1 cellular context compared by ENCODE assay signal in genomic region chr19:48943081-48943480, GRCh38.
TF ChIP-seq lines count a peak whose summit lies in the region.

No MANE protein-coding gene starts in this region.

TF ChIP-seq in SK-N-SH, 30 proteins besides CTCF, POLR2A, EP300 and RAD21 (continued from another document):
- no peak for TF ChIP-seq REST (IDR thresholded peaks at IDR 0.05; ENCODE audit: low read depth, low read length)
- no peak for TF ChIP-seq GATA2 (CRISPR knock-in tag; IDR thresholded peaks at IDR 0.05)
- TF ChIP-seq RCOR1 (IDR thresholded peaks at IDR 0.05; ENCODE audit: low read length), result no peak
- no peak for TF ChIP-seq PBX3 (IDR thresholded peaks at IDR 0.05)
- TF ChIP-seq RFX5 (IDR thresholded peaks at IDR 0.05; ENCODE audit: low read length), result no peak
- TF ChIP-seq GABPA (IDR thresholded peaks at IDR 0.05; ENCODE audit: low read depth), result no peak
- TF ChIP-seq IRF3 (IDR thresholded peaks at IDR 0.05; ENCODE audit: low read depth, low read length), result no peak
- no peak for TF ChIP-seq MAX (IDR thresholded peaks at IDR 0.05; ENCODE audit: low read depth)
- no peak for TF ChIP-seq ELF1 (IDR thresholded peaks at IDR 0.05)
- no peak for TF ChIP-seq MXI1 (IDR thresholded peaks at IDR 0.05; ENCODE audit: low read depth, low read length)
